Comparison of ENCODE assay signal across 7 cellular contexts in genomic region chr15:31360843-31361763, GRCh38. TPM values are rescaled to one million over a fixed set of nuclear protein-coding genes. Genes with fewer than 3 reads are reported as not detected.
DNase-seq lines count a peak whose midpoint lies in the region; ATAC-seq and TF ChIP-seq lines count a peak whose summit lies in the region.

No MANE protein-coding gene starts in this region.

- H3F3A ChIP-seq in smooth muscle cell (ENCODE audit: low read depth) (peaks cover 5% of the 10 kb centered on the region), GM23248 (ENCODE audit: insufficient read depth) (no peaks in the 10 kb centered on the region)

- no peak for TF ChIP-seq CTCF in smooth muscle cell (IDR thresholded peaks at IDR 0.05; ENCODE audit: borderline replicate concordance, insufficient read depth, poor library complexity, severe bottlenecking)

- H3K27me3 ChIP-seq in effector memory CD4-positive, alpha-beta T cell (replicated peaks; ENCODE audit: control insufficient read depth, insufficient read depth, low read length, poor library complexity, severe bottlenecking), result no peaks in the 10 kb centered on the region
- H3K27me3 ChIP-seq in smooth muscle cell (ENCODE audit: low read depth), result no peaks in the 10 kb centered on the region
- no peaks in the 10 kb centered on the region for H3K27me3 ChIP-seq in GM23248 (replicated peaks; ENCODE audit: insufficient read depth)

- CTCF ChIA-PET in activated CD4-positive, alpha-beta T cell treated with anti-CD3 and anti-CD28 coated beads for 36 hours (lab: Charles Lee), result interaction anchor here (0.6 to 4.2 kb wide), 8 partner anchors 11 to 127 kb away, joined by 3 to 21 read pairs (median 5); no protein-coding TSS in a partner anchor

- no peaks in the 10 kb centered on the region for H3K36me3 ChIP-seq in effector memory CD4-positive, alpha-beta T cell (ENCODE audit: control insufficient read depth, insufficient read depth, low read length)
- H3K36me3 ChIP-seq in smooth muscle cell (ENCODE audit: low read depth), result no peaks in the 10 kb centered on the region
- H3K36me3 ChIP-seq in GM23248 (ENCODE audit: low read depth), result no peaks in the 10 kb centered on the region

- H3K79me2 ChIP-seq in smooth muscle cell (ENCODE audit: low read depth), result peaks cover 99% of the 10 kb centered on the region
- H3K79me2 ChIP-seq in GM23248 (ENCODE audit: insufficient read depth), result peaks cover 99% of the 10 kb centered on the region

- peaks cover 99% of the 10 kb centered on the region for H3K4me1 Mint-ChIP-seq in activated CD4-positive, alpha-beta T cell treated with anti-CD3 and anti-CD28 coated beads for 36 hours

- ATAC-seq in GM18873 (IDR thresholded peaks at IDR 0.05; ENCODE audit: low FRiP score, unreplicated experiment) (peak; percentile 47), HG02938 (IDR thresholded peaks at IDR 0.05; ENCODE audit: unreplicated experiment) (peak; percentile 75)
- peak; percentile 75 for ATAC-seq in activated CD4-positive, alpha-beta T cell treated with anti-CD3 and anti-CD28 coated beads for 36 hours

- H3K27me3 Mint-ChIP-seq in activated CD4-positive, alpha-beta T cell treated with anti-CD3 and anti-CD28 coated beads for 36 hours, result no peaks in the 10 kb centered on the region

- H3K9ac ChIP-seq in smooth muscle cell (ENCODE audit: low read depth), result no peak overlapping the region
- no peak overlapping the region for H3K9ac ChIP-seq in GM23248

- in situ Hi-C loops in GM23248 (cut with MboI), result no loop called here

- H2AFZ ChIP-seq in smooth muscle cell (ENCODE audit: low read depth) (no peak overlapping the region), GM23248 (no peak overlapping the region)

- H3K4me3 ChIP-seq in effector memory CD4-positive, alpha-beta T cell (ENCODE audit: insufficient read depth, low read depth, low read length, poor library complexity, severe bottlenecking), result peak overlapping the region; percentile 27
- H3K4me3 ChIP-seq in smooth muscle cell (no peak overlapping the region), GM23248 (no peak overlapping the region)

- peak overlapping the region; percentile 99 for H3K27ac Mint-ChIP-seq in activated CD4-positive, alpha-beta T cell treated with anti-CD3 and anti-CD28 coated beads for 36 hours

- peaks cover 41% of the 10 kb centered on the region for H3K36me3 Mint-ChIP-seq in activated CD4-positive, alpha-beta T cell treated with anti-CD3 and anti-CD28 coated beads for 36 hours (ENCODE audit: low read depth)

- 65% methylated on average over 17 of the region's 17 CpGs for WGBS in smooth muscle cell (ENCODE audit: low lambda C conversion rate)
- 74 to 85% methylated on average over 14 to 17 of the region's 17 CpGs for WGBS in GM23248 (ENCODE audit: low coverage in 1 of 2, low lambda C conversion rate in 2 of 2, missing lambda C conversion rate in 2 of 2), 2 experiments

- DNase-seq in NCI-H2029 (lab: John Stamatoyannopoulos, UW), result peak; percentile 63
- peak; percentile 79 for DNase-seq in activated CD4-positive, alpha-beta T cell treated with anti-CD3 and anti-CD28 coated beads for 36 hours
- DNase-seq in effector memory CD4-positive, alpha-beta T cell, result peak; percentile 68 to 81 (median 74)
- no peak for DNase-seq in smooth muscle cell (lab: John Stamatoyannopoulos, UW; ENCODE audit: unreplicated experiment)
- DNase-seq in GM23248, result no peak

- H3K4me2 ChIP-seq in smooth muscle cell (peak overlapping the region; percentile 39), GM23248 (ENCODE audit: unreplicated experiment) (no peak overlapping the region)

- POLR2A ChIA-PET in activated CD4-positive, alpha-beta T cell treated with anti-CD3 and anti-CD28 coated beads for 36 hours (lab: Charles Lee), result interaction anchor here (0.6 to 2.7 kb wide), 5 partner anchors 13 to 77 kb away, joined by 3 to 15 read pairs (median 3); partner anchors contain the start of gene KLF13

- H3K9me3 Mint-ChIP-seq in activated CD4-positive, alpha-beta T cell treated with anti-CD3 and anti-CD28 coated beads for 36 hours (ENCODE audit: low read depth), result no peaks in the 10 kb centered on the region

- peak overlapping the region; percentile 64 for H3K4me3 Mint-ChIP-seq in activated CD4-positive, alpha-beta T cell treated with anti-CD3 and anti-CD28 coated beads for 36 hours

- H3K27ac ChIP-seq in effector memory CD4-positive, alpha-beta T cell (ENCODE audit: insufficient read depth, low read length, poor library complexity, severe bottlenecking), result peak overlapping the region; percentile 91
- peak overlapping the region; percentile 47 for H3K27ac ChIP-seq in smooth muscle cell (ENCODE audit: low read depth)
- H3K27ac ChIP-seq in GM23248, result no peak overlapping the region

- peaks cover 97% of the 10 kb centered on the region for H3K4me1 ChIP-seq in effector memory CD4-positive, alpha-beta T cell (ENCODE audit: control insufficient read depth, insufficient read depth, low read length, poor library complexity, severe bottlenecking)
- H3K4me1 ChIP-seq in smooth muscle cell (ENCODE audit: low read depth) (peaks cover 27% of the 10 kb centered on the region), GM23248 (ENCODE audit: insufficient read depth) (peaks cover 14% of the 10 kb centered on the region)

- H3K9me3 ChIP-seq in effector memory CD4-positive, alpha-beta T cell (ENCODE audit: control insufficient read depth, low read length), result no peaks in the 10 kb centered on the region
- H3K9me3 ChIP-seq in smooth muscle cell (replicated peaks; ENCODE audit: low read depth) (no peaks in the 10 kb centered on the region), GM23248 (ENCODE audit: low read depth) (no peaks in the 10 kb centered on the region)

- intact Hi-C loops in activated CD4-positive, alpha-beta T cell treated with anti-CD3 and anti-CD28 coated beads for 36 hours (cut with DNase I, micrococcal nuclease), result loop anchor here (1.0 to 2.0 kb wide), 6 partner anchors 10 to 74 kb away; partner anchors contain the start of gene KLF13 (in 2 of the 2)

- peaks cover 100% of the 10 kb centered on the region for H4K20me1 ChIP-seq in smooth muscle cell (ENCODE audit: low read depth)
- H4K20me1 ChIP-seq in GM23248 (ENCODE audit: insufficient read depth), result no peaks in the 10 kb centered on the region

- no peaks in the 10 kb centered on the region for H3K9me2 ChIP-seq in GM23248 (ENCODE audit: insufficient read depth)

RNA-seq across cellular contexts. Expression of gene KLF13, which starts 34.5 kb away (rescaled TPM):
- total RNA-seq in activated CD4-positive, alpha-beta T cell treated with anti-CD3 and anti-CD28 coated beads for 36 hours, result 100 to 1,000 TPM; 147 to 212 TPM
- total RNA-seq in smooth muscle cell, result 74.2 and 77.4 TPM in 2 replicates
- polyA plus RNA-seq in smooth muscle cell (42.1 and 58.0 TPM in 2 replicates), GM23248 (2016; fragmentation: Nextera tagmentation; extraction: Ambion mirVana) (8.0 and 9.1 TPM in 2 replicates)
- total RNA-seq in GM23248 (2014; rRNA removed; shearing (Covaris generic)), result 27.8 and 38.9 TPM in 2 replicates

Comparison
In these comparisons a context has a peak if more than half of its experiments do, and no peak if none do; other contexts are left out.
1. DNase-seq: peak in NCI-H2029 (single experiment), activated CD4-positive, alpha-beta T cell treated with anti-CD3 and anti-CD28 coated beads for 36 hours (single experiment) and effector memory CD4-positive, alpha-beta T cell (3 of 3); none in smooth muscle cell (single experiment) and GM23248 (single experiment).
2. Peak in every context shown above with its lines, with median percentiles within 50 percentile points of each other: ATAC-seq.